Comparison of ENCODE assay signal across 8 cellular contexts in genomic region chr1:185316163-185317033, GRCh38. TPM values are rescaled to one million over a fixed set of nuclear protein-coding genes. Genes with fewer than 3 reads are reported as not detected.
DNase-seq lines count a peak whose midpoint lies in the region; ATAC-seq and TF ChIP-seq lines count a peak whose summit lies in the region.

No MANE protein-coding gene starts in this region.

- TF ChIP-seq CTCF in endothelial cell (IDR thresholded peaks at IDR 0.05; ENCODE audit: unreplicated experiment), result no peak

- H3K4me3 Mint-ChIP-seq in endothelial cell (ENCODE audit: unreplicated experiment), result peak overlapping the region; percentile 93

- H3K27ac Mint-ChIP-seq in endothelial cell (ENCODE audit: unreplicated experiment), result peak overlapping the region; percentile 95

- peak; percentile 44 for ATAC-seq in GM19463 (IDR thresholded peaks at IDR 0.05; ENCODE audit: unreplicated experiment)

- H3K27me3 Mint-ChIP-seq in endothelial cell (ENCODE audit: unreplicated experiment), result peaks cover 20% of the 10 kb centered on the region

- H3K9me3 Mint-ChIP-seq in endothelial cell (ENCODE audit: unreplicated experiment), result no peaks in the 10 kb centered on the region

- DNase-seq in COLO668 (lab: John Stamatoyannopoulos, UW; ENCODE audit: unreplicated experiment) (peak; percentile 93), HPDE6-E6E7 (ENCODE audit: extremely low spot score) (peak; percentile 63), NOMO-1 (lab: John Stamatoyannopoulos, UW; ENCODE audit: unreplicated experiment in 2 of 2) (peak; percentile 45 to 79), endothelial cell (ENCODE audit: low spot score) (peak; percentile 92), middle frontal gyrus (ENCODE audit: extremely low spot score, low spot score) (peak; percentile 79)
- DNase-seq in activated CD8-positive, alpha-beta memory T cell treated with anti-CD3 and anti-CD28 coated beads, Interleukin-2, amount 50 U/mL, for 4 hours, result peak; percentile 92
- peak; percentile 84 for DNase-seq in stimulated activated CD8-positive, alpha-beta memory T cell treated with anti-CD3 and anti-CD28 coated beads, Interleukin-15, amount 100 ng/mL, for 48 hours (ENCODE audit: low read depth in 2 of 2)

- peaks cover 43% of the 10 kb centered on the region for H3K4me1 Mint-ChIP-seq in endothelial cell (ENCODE audit: unreplicated experiment)

- H3K36me3 Mint-ChIP-seq in endothelial cell (ENCODE audit: low read depth, unreplicated experiment), result peaks cover 19% of the 10 kb centered on the region

RNA-seq across cellular contexts. Expression of gene IVNS1ABP, which starts 0.6 kb away (rescaled TPM):
- 95.9 TPM for total RNA-seq in endothelial cell (ENCODE audit: unreplicated experiment)

Comparison
In these comparisons a context has a peak if more than half of its experiments do, and no peak if none do; other contexts are left out.
1. Peak in every context shown above with its lines: DNase-seq and ATAC-seq.